ENCODE assay signal across 24 cellular contexts in the genomic region with DNA sequence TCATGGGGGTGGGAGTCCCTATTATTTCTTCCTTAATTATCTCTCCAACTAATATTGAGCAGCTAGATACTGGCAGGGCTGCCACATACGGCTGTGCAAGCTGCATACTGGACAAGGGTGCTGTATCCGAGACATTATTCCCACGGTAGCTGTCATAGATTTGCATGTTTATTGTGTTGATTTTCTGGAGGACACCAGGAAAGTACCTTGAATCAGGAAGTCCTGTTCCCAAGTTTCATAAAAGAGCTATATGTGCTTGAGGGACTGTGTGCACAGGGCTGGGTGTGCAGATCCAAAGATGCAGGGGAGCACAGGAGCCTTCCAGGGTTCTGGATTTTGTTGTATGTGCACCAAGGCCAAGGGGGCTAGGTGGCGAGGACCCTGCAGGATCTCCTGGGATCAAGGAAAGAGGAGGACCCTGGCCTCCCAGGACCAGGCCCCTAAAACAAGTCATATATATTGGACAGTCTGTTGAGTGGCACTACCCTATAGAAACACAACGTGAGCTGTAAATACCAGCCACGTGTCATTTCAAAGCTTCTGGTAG.
DNase-seq lines count a peak whose midpoint lies in the region; ATAC-seq, FAIRE-seq and TF ChIP-seq lines count a peak whose summit lies in the region.
"Had no signal": no experiment of that assay in that cellular context is flagged by ENCODE, and none has a peak within 500 bp of the region (broad histone marks: within the 10 kb centered on the region; RNA-seq: fewer than 3 reads in every experiment).

No MANE protein-coding gene starts in this region.

- H3K36me3 ChIP-seq in astrocyte (ENCODE audit: insufficient read depth, low read length) = no peaks in the 10 kb centered on the region
- H3K36me3 ChIP-seq in mesenchymal stem cell (ENCODE audit: control insufficient read depth in 1 of 2, insufficient read depth in 2 of 2, low read depth in 1 of 2, low read length in 2 of 2) = no peaks in the 10 kb centered on the region
- H3K36me3 ChIP-seq in testis (ENCODE audit: low read depth, missing control alignments) = no peaks in the 10 kb centered on the region
- H3K36me3 ChIP-seq: HAP-1, thoracic aorta had no signal

- H4K91ac ChIP-seq in mesenchymal stem cell (ENCODE audit: low read length) = peak overlapping the region; percentile 66

- no peaks in the 10 kb centered on the region for H3K9me3 ChIP-seq in astrocyte (ENCODE audit: insufficient read depth, low read depth, low read length)
- H3K9me3 ChIP-seq in mesenchymal stem cell (ENCODE audit: control insufficient read depth, low read length) = no peaks in the 10 kb centered on the region
- H3K9me3 ChIP-seq in testis = no peaks in the 10 kb centered on the region
- H3K9me3 ChIP-seq: HAP-1, thoracic aorta had no signal

- H3K4me1 ChIP-seq in astrocyte (ENCODE audit: insufficient read depth, low read length) (peaks cover 22% of the 10 kb centered on the region), mesenchymal stem cell (ENCODE audit: control insufficient read depth, insufficient read depth, low read depth, low read length) (peaks cover 3% of the 10 kb centered on the region), testis (peaks cover 4% of the 10 kb centered on the region)
- H3K4me1 ChIP-seq: HAP-1 had no signal

- H3K14ac ChIP-seq in mesenchymal stem cell (ENCODE audit: low read length in 2 of 2) = no peak overlapping the region

- no peak overlapping the region for H3K9ac ChIP-seq in astrocyte (ENCODE audit: low read length)
- peak overlapping the region; percentile 15 for H3K9ac ChIP-seq in mesenchymal stem cell (ENCODE audit: low read length)
- H3K9ac ChIP-seq: KMS-11 had no signal

- H3K27ac ChIP-seq in astrocyte (ENCODE audit: low read depth, low read length) (no peak overlapping the region), mesenchymal stem cell (ENCODE audit: low read length, poor library complexity, severe bottlenecking) (no peak overlapping the region), testis (no peak overlapping the region)
- H3K27ac ChIP-seq: KMS-11, thoracic aorta had no signal

- H4K20me1 ChIP-seq in astrocyte (ENCODE audit: insufficient read depth, low read length) = no peaks in the 10 kb centered on the region

- no peak for TF ChIP-seq POLR2A in testis (IDR thresholded peaks at IDR 0.05)

- no peaks in the 10 kb centered on the region for H3K79me1 ChIP-seq in mesenchymal stem cell (replicated peaks; ENCODE audit: low read length, poor library complexity, severe bottlenecking)

- H3K9me3 Mint-ChIP-seq in astrocyte (ENCODE audit: unreplicated experiment) = no peaks in the 10 kb centered on the region
- no peaks in the 10 kb centered on the region for H3K9me3 Mint-ChIP-seq in glutamatergic neuron (ENCODE audit: unreplicated experiment)

- H3K23ac ChIP-seq in mesenchymal stem cell (ENCODE audit: low read length in 2 of 2) = no peak overlapping the region

- no peak overlapping the region for H3K4ac ChIP-seq in mesenchymal stem cell (ENCODE audit: low read depth in 1 of 2, low read length in 2 of 2)

- intact Hi-C loops in cardiac septum (cut with DNase I) (no loop called here), left cardiac atrium (cut with DNase I) (no loop called here), testis (cut with DNase I; ENCODE audit: low total_unique reads) (no loop called here)

- TF ChIP-seq CTCF in astrocyte (IDR thresholded peaks at IDR 0.05; ENCODE audit: insufficient read depth, low read depth, low read length) = no peak
- TF ChIP-seq CTCF in glutamatergic neuron (IDR thresholded peaks at IDR 0.05; ENCODE audit: partially characterized antibody, unreplicated experiment) = no peak
- no peak for TF ChIP-seq CTCF in testis (IDR thresholded peaks at IDR 0.05)

- H3K4me3 Mint-ChIP-seq in astrocyte (ENCODE audit: unreplicated experiment) (no peak overlapping the region), glutamatergic neuron (ENCODE audit: unreplicated experiment) (no peak overlapping the region)

- WGBS in mesenchymal stem cell = 87% methylated on average over 4 of the region's 6 CpGs
- WGBS in testis, 2 donors = 86 to 89% methylated on average over 6 of the region's 6 CpGs

- FAIRE-seq in astrocyte (lab: Jason Lieb, UNC) (no peak), frontal cortex (lab: Jason Lieb, UNC) (no peak)
- FAIRE-seq: GM19239 had no signal

- no peak overlapping the region for H3K4me3 ChIP-seq in astrocyte (ENCODE audit: insufficient read depth, low read depth, low read length)
- peak overlapping the region in 1 of 2 experiments; percentile 60 for H3K4me3 ChIP-seq in mesenchymal stem cell (ENCODE audit: insufficient read depth in 1 of 2, low read depth in 1 of 2, low read length in 2 of 2)
- H3K4me3 ChIP-seq in testis = no peak overlapping the region
- H3K4me3 ChIP-seq: HAP-1, thoracic aorta had no signal

- H3K27ac Mint-ChIP-seq in astrocyte (ENCODE audit: unreplicated experiment) (no peak overlapping the region), glutamatergic neuron (ENCODE audit: unreplicated experiment) (no peak overlapping the region)
- H3K27ac Mint-ChIP-seq: progenitor cell of endocrine pancreas had no signal

- peak overlapping the region; percentile 12 for H2BK15ac ChIP-seq in mesenchymal stem cell (ENCODE audit: low read depth, poor library complexity, severe bottlenecking)

- no peak overlapping the region for H2BK5ac ChIP-seq in mesenchymal stem cell (ENCODE audit: low read depth, low read length, poor library complexity, severe bottlenecking)

- no peak overlapping the region for H2AK5ac ChIP-seq in mesenchymal stem cell (ENCODE audit: low read length, severe bottlenecking)

- H3K36me3 Mint-ChIP-seq in astrocyte (ENCODE audit: low read depth, unreplicated experiment) = no peaks in the 10 kb centered on the region
- peaks cover 5% of the 10 kb centered on the region for H3K36me3 Mint-ChIP-seq in glutamatergic neuron (ENCODE audit: unreplicated experiment)

- no peak overlapping the region for H4K8ac ChIP-seq in mesenchymal stem cell (ENCODE audit: low read length)

- peaks cover 14% of the 10 kb centered on the region for H3K27me3 Mint-ChIP-seq in astrocyte (ENCODE audit: low read depth, unreplicated experiment)
- H3K27me3 Mint-ChIP-seq in glutamatergic neuron (ENCODE audit: unreplicated experiment) = peaks cover 2% of the 10 kb centered on the region

- H3K27me3 ChIP-seq in astrocyte (ENCODE audit: insufficient read depth, low read length) (no peaks in the 10 kb centered on the region), mesenchymal stem cell (ENCODE audit: control insufficient read depth in 1 of 2, insufficient read depth in 1 of 2, low read length in 2 of 2) (peaks cover 0 to 9% of the 10 kb centered on the region in 2 experiments), testis (no peaks in the 10 kb centered on the region)

- H2AFZ ChIP-seq in astrocyte (ENCODE audit: low read depth, low read length) (no peak overlapping the region), mesenchymal stem cell (ENCODE audit: low read depth, low read length) (no peak overlapping the region)

- H2BK120ac ChIP-seq in mesenchymal stem cell (ENCODE audit: low read depth, low read length) = peak overlapping the region; percentile 8

- peak overlapping the region; percentile 54 for H3K4me2 ChIP-seq in astrocyte (ENCODE audit: low read length)
- no peak overlapping the region for H3K4me2 ChIP-seq in mesenchymal stem cell (ENCODE audit: low read length, poor library complexity, severe bottlenecking)
- H3K4me2 ChIP-seq: KMS-11 had no signal

- H3K79me2 ChIP-seq in astrocyte (ENCODE audit: insufficient read depth, low read length) = no peaks in the 10 kb centered on the region

- DNase-seq in cardiac septum (ENCODE audit: low spot score) = peak; percentile 55
- no peak for DNase-seq in left cardiac atrium
- DNase-seq in astrocyte (ENCODE audit: low read depth) = no peak
- DNase-seq in mesenchymal stem cell = peak; percentile 25
- no peak for DNase-seq in frontal cortex (ENCODE audit: low spot score in 2 of 2)
- no peak for DNase-seq in glutamatergic neuron
- no peak for DNase-seq in testis
- no peak for DNase-seq in NCI-H2171 (lab: John Stamatoyannopoulos, UW)
- DNase-seq: activated CD4-positive, alpha-beta T cell treated with anti-CD3 and anti-CD28 coated beads for 4 hours; activated gamma-delta T cell treated with Interleukin-2 at 50 U/mL for 16 hours; cerebellar nuclear complex; COR-L47; DMS79 treated with DMSO at 0.1 percent for 48 hours; GF-D8; NCI-H146; NCI-H2107; NCI-H446; NCI-H82; stimulated activated naive CD8-positive, alpha-beta T cell treated with anti-CD3 and anti-CD28 coated beads, Interleukin-15, Interleukin-2, amounts not matched to agents 100 U/mL and 50 U/mL, for 24 hours had no signal

- H2BK12ac ChIP-seq in mesenchymal stem cell (ENCODE audit: low read length in 2 of 2) = peak overlapping the region in 1 of 2 experiments; percentile 89

- ATAC-seq in left cardiac atrium = no peak

- H3K18ac ChIP-seq in mesenchymal stem cell (ENCODE audit: low read depth in 1 of 2, low read length in 2 of 2) = peak overlapping the region in 1 of 2 experiments; percentile 96

- peaks cover 11% of the 10 kb centered on the region for H3K4me1 Mint-ChIP-seq in astrocyte (ENCODE audit: low read depth, unreplicated experiment)
- peaks cover 6% of the 10 kb centered on the region for H3K4me1 Mint-ChIP-seq in glutamatergic neuron (ENCODE audit: low read depth, unreplicated experiment)

Comparison
In these comparisons a context has a peak if more than half of its experiments do, and no peak if none do; other contexts are left out.
1. DNase-seq: peak in cardiac septum (single experiment) and mesenchymal stem cell (single experiment); none in left cardiac atrium (single experiment), astrocyte (single experiment), frontal cortex (0 of 2), glutamatergic neuron (single experiment), testis (single experiment) and NCI-H2171 (single experiment).